10 cellular contexts compared by ENCODE assay signal in genomic region chr6:4913705-4914411, GRCh38.
DNase-seq lines count a peak whose midpoint lies in the region; ATAC-seq and TF ChIP-seq lines count a peak whose summit lies in the region.
"Had no signal": no experiment of that assay in that cellular context is flagged by ENCODE, and none has a peak within 500 bp of the region (broad histone marks: within the 10 kb centered on the region; RNA-seq: fewer than 3 reads in every experiment).

No MANE protein-coding gene starts in this region.

- H3K4me2 ChIP-seq in PC-3 (ENCODE audit: low read length) (0 out of 2 replicates have a peak overlapping the region, but pooled peaks have one; percentile 11), GM23248 (ENCODE audit: unreplicated experiment) (no peak overlapping the region)

- in situ Hi-C loops in Caki2 (cut with HindIII; ENCODE audit: low pct_unique_long_range_greater_than_20kb, low sequenced_read_pairs): no loop called here
- in situ Hi-C loops in GM23248 (cut with MboI): no loop called here

- no peak overlapping the region for H3K9ac ChIP-seq in PC-3 (ENCODE audit: low read length)
- H3K9ac ChIP-seq in GM23248: no peak overlapping the region

- H3K79me2 ChIP-seq in PC-3 (ENCODE audit: low read length) (peaks cover 76% of the 10 kb centered on the region), GM23248 (ENCODE audit: insufficient read depth) (peaks cover 85% of the 10 kb centered on the region)

- peak overlapping the region; percentile 59 to 78 (median 74) for H3K27ac Mint-ChIP-seq in nephron

- peak; percentile 35 for ATAC-seq in PC-3
- ATAC-seq in GM21515 (IDR thresholded peaks at IDR 0.05; ENCODE audit: unreplicated experiment): no peak

- no peaks in the 10 kb centered on the region for H3K9me3 Mint-ChIP-seq in nephron

- H3K9me2 ChIP-seq in PC-3 (replicated peaks; ENCODE audit: low read length) (no peaks in the 10 kb centered on the region), GM23248 (ENCODE audit: insufficient read depth) (no peaks in the 10 kb centered on the region)

- H3K27ac ChIP-seq in PC-3 (ENCODE audit: low read length) (no peak overlapping the region), GM23248 (no peak overlapping the region)

- no peak overlapping the region for H2AFZ ChIP-seq in PC-3 (ENCODE audit: low read length)
- H2AFZ ChIP-seq in GM23248: no peak overlapping the region

- no TSS peak for BruUV-seq in PC-3 (replicated peaks; lab: Mats Ljungman, UMichigan)

- peak overlapping the region in 1 of 3 experiments; percentile 17 for H3K4me3 Mint-ChIP-seq in nephron

- no peak for TF ChIP-seq CTCF in PC-3 (conservative IDR thresholded peaks at IDR 0.05; ENCODE audit: low read depth, low read length)
- TF ChIP-seq CTCF in epithelial cell of esophagus (IDR thresholded peaks at IDR 0.05; ENCODE audit: insufficient read depth, low read depth, low read length, missing control alignments): no peak
- no peak for TF ChIP-seq CTCF in nephron (IDR thresholded peaks at IDR 0.05; ENCODE audit: unreplicated experiment in 3 of 3)

- H4K20me1 ChIP-seq in PC-3 (ENCODE audit: low read length) (peaks cover 5% of the 10 kb centered on the region), GM23248 (ENCODE audit: insufficient read depth) (peaks cover 5% of the 10 kb centered on the region; the same call in 1 of the 2 replicates)

- H3F3A ChIP-seq in PC-3 (ENCODE audit: low read length, unreplicated experiment) (no peaks in the 10 kb centered on the region), GM23248 (ENCODE audit: insufficient read depth) (no peaks in the 10 kb centered on the region)

- H3K36me3 ChIP-seq in PC-3 (ENCODE audit: low read depth, low read length): no peaks in the 10 kb centered on the region
- no peaks in the 10 kb centered on the region for H3K36me3 ChIP-seq in GM23248 (ENCODE audit: low read depth)

- 77 to 83% methylated on average over 10 of the region's 10 CpGs for WGBS in GM23248 (ENCODE audit: low coverage in 1 of 2, low lambda C conversion rate in 2 of 2, missing lambda C conversion rate in 2 of 2), 2 experiments

- H3K4me3 ChIP-seq in PC-3 (ENCODE audit: low read length) (no peak overlapping the region), epithelial cell of esophagus (ENCODE audit: low read length) (no peak overlapping the region), GM23248 (no peak overlapping the region)

- CTCF ChIA-PET in PC-3 (lab: Charles Lee): no interaction called here

- H3K9me3 ChIP-seq in PC-3 (ENCODE audit: low read length) (no peaks in the 10 kb centered on the region), GM23248 (ENCODE audit: low read depth) (no peaks in the 10 kb centered on the region)

- H3K36me3 Mint-ChIP-seq in nephron (ENCODE audit: low read depth): peaks cover 25% of the 10 kb centered on the region

- DNase-seq in Caki2 (ENCODE audit: low read depth) (peak; percentile 51), PC-3 (peak; percentile 53), epithelial cell of esophagus (ENCODE audit: low read depth) (peak; percentile 51), HCEC 1CT (no peak), GM23248 (no peak)
- DNase-seq in stimulated activated CD4-positive, alpha-beta T cell treated with anti-CD3 and anti-CD28 coated beads, Interleukin-2, amount 100 ng/mL, for 48 hours: no peak
- DNase-seq: GOT3, KG1 had no signal

- H3K4me1 Mint-ChIP-seq in nephron: peaks cover 48% of the 10 kb centered on the region

- H3K27me3 Mint-ChIP-seq in nephron (ENCODE audit: low read depth): no peaks in the 10 kb centered on the region

- H3K27me3 ChIP-seq in PC-3 (ENCODE audit: low read length) (no peaks in the 10 kb centered on the region), GM23248 (replicated peaks; ENCODE audit: insufficient read depth) (no peaks in the 10 kb centered on the region)

- POLR2A ChIA-PET in PC-3 (lab: Charles Lee; ENCODE audit: unreplicated experiment): no interaction called here

- peaks cover 30% of the 10 kb centered on the region for H3K4me1 ChIP-seq in PC-3 (ENCODE audit: insufficient read depth, low read length)
- peaks cover 12% of the 10 kb centered on the region for H3K4me1 ChIP-seq in GM23248 (ENCODE audit: insufficient read depth)

- intact Hi-C loops in PC-3 (cut with micrococcal nuclease): no loop called here

Comparison
In these comparisons a context has a peak if more than half of its experiments do, and no peak if none do; other contexts are left out.
1. DNase-seq: peak in Caki2 (single experiment), PC-3 (single experiment) and epithelial cell of esophagus (single experiment); none in HCEC 1CT (single experiment), GM23248 (single experiment) and stimulated activated CD4-positive, alpha-beta T cell treated with anti-CD3 and anti-CD28 coated beads, Interleukin-2, amount 100 ng/mL, for 48 hours (0 of 2).